1 cellular context compared by ENCODE assay signal in genomic region chr13:44431150-44431549, GRCh38.
TF ChIP-seq lines count a peak whose summit lies in the region.

No MANE protein-coding gene starts in this region.

TF ChIP-seq in A549, 52 proteins besides CTCF, POLR2A, EP300 and RAD21 (continued from another document):
- TF ChIP-seq E2F6 (IDR thresholded peaks at IDR 0.05; ENCODE audit: borderline replicate concordance, low read depth) (no peak), TP53 (CRISPR knock-in tag; IDR thresholded peaks at IDR 0.05) (no peak), KDM5A (IDR thresholded peaks at IDR 0.05) (no peak), EHMT2 (IDR thresholded peaks at IDR 0.05; ENCODE audit: low read depth) (no peak), TFCP2L1 (CRISPR knock-in tag; IDR thresholded peaks at IDR 0.05) (no peak), NFE2L2 (conservative IDR thresholded peaks at IDR 0.05; ENCODE audit: low read length) (no peak), ATOH8 (CRISPR knock-in tag; IDR thresholded peaks at IDR 0.05; ENCODE audit: low read depth) (no peak)
TF ChIP-seq in A549: peak in this region for 0.
